26 cellular contexts compared by ENCODE assay signal in the genomic region with DNA sequence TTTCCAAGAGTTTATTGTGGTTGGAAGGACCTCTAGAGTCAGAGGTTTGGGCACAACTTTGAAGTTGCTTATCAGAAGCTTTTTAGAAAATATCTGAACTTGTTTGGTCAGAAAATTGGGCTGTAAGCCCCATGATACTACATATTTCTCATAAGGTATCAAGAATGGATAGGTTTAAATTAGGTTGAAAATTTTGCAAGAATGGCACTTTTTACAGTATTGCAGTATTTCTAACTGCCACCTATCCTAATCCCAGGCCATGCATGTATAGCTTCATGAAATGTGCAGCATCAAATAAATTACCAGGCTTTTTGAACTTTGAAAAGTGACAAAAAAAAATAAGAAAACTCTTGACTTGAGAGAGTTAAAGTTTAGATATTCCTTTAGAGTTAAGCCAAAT.
"Had no signal": no experiment of that assay in that cellular context is flagged by ENCODE, and none has a peak within 500 bp of the region (broad histone marks: within the 10 kb centered on the region; RNA-seq: fewer than 3 reads in every experiment).

No MANE protein-coding gene starts in this region.

- H3K27me3 ChIP-seq: left lung, pancreas, sigmoid colon, spleen, suprapubic skin, tibial artery, vagina had no signal

- H3K4me3 ChIP-seq: left lung, lower lobe of right lung, pancreas, prostate gland, sigmoid colon, spleen, suprapubic skin, thoracic aorta, tibial artery, vagina had no signal

- FAIRE-seq: islet of Langerhans, kidney, pancreas, small intestine had no signal

- ATAC-seq: left colon; left lung; lower lobe of right lung; naive thymus-derived CD8-positive, alpha-beta T cell; pancreas; right cardiac atrium; stimulated activated effector memory CD8-positive, alpha-beta T cell treated with anti-CD3 and anti-CD28 coated beads, Interleukin-12 subunit alpha, Interleukin-12 subunit beta, amount 100 ng/mL, for 72 hours had no signal

- H3K9me3 ChIP-seq: left lung, lower lobe of right lung, pancreas, prostate gland, sigmoid colon, suprapubic skin, thoracic aorta, tibial artery, vagina had no signal

- H3K27ac ChIP-seq: left lung, lower lobe of right lung, pancreas, prostate gland, sigmoid colon, spleen, suprapubic skin, thoracic aorta, tibial artery, vagina had no signal

- H3K4me1 ChIP-seq: left lung, lower lobe of right lung, pancreas, prostate gland, sigmoid colon, spleen, suprapubic skin, tibial artery, vagina had no signal

- H3K36me3 ChIP-seq: left lung, lower lobe of right lung, pancreas, prostate gland, sigmoid colon, spleen, suprapubic skin, thoracic aorta, tibial artery, vagina had no signal

- DNase-seq: hypothalamus; immature natural killer cell; kidney; left colon; left lung; lower lobe of right lung; mammary epithelial cell; mesenchymal stem cell; naive thymus-derived CD8-positive, alpha-beta T cell; nucleus accumbens; pancreas; posterior cingulate gyrus; retina; right cardiac atrium; sigmoid colon; small intestine; spleen; stimulated activated CD4-positive, alpha-beta T cell treated with anti-CD3 and anti-CD28 coated beads, Interleukin-4, amount 100 ng/mL, for 24 hours; stimulated activated naive CD4-positive, alpha-beta T cell; tibial artery had no signal
